Comparison of ENCODE assay signal across 1 cellular context in genomic region chr4:140924761-140925392, GRCh38.
TF ChIP-seq lines count a peak whose summit lies in the region.

No MANE protein-coding gene starts in this region.

TF ChIP-seq in SK-N-SH, 30 proteins besides CTCF, POLR2A, EP300 and RAD21:
- TF ChIP-seq GATA2 (CRISPR knock-in tag; IDR thresholded peaks at IDR 0.05), result peak; percentile 83
- TF ChIP-seq POLR2AphosphoS5 (IDR thresholded peaks at IDR 0.05; ENCODE audit: low read depth, low read length), result no peak
